30 cellular contexts compared by ENCODE assay signal in genomic region chr21:21996891-21997290, GRCh38.
"Had no signal": no experiment of that assay in that cellular context is flagged by ENCODE, and none has a peak within 500 bp of the region (broad histone marks: within the 10 kb centered on the region; RNA-seq: fewer than 3 reads in every experiment).

No MANE protein-coding gene starts in this region.

- DNase-seq: activated B cell treated with CpG ODN at 0.5 μM for 24 hours; activated CD4-positive, alpha-beta memory T cell treated with anti-CD3 and anti-CD28 coated beads for 36 hours; activated CD4-positive, alpha-beta T cell treated with anti-CD3 and anti-CD28 coated beads for 4 hours; activated CD4-positive, alpha-beta T cell treated with anti-CD3 and anti-CD28 coated beads, Interleukin-2, amount 10 ng/mL, durations not matched to agents 24 days and 14 days; activated CD4-positive, alpha-beta T cell treated with anti-CD3 and anti-CD28 coated beads, Interleukin-2, amount 50 U/mL, for 1 hour; activated CD4-positive, alpha-beta T cell treated with anti-CD3 and anti-CD28 coated beads, Interleukin-2, amount 50 U/mL, for 4 hours; activated CD4-positive, CD25-positive, alpha-beta regulatory T cell treated with anti-CD3 and anti-CD28 coated beads, Interleukin-2, amount 50 U/mL, for 72 hours; activated CD8-positive, alpha-beta memory T cell treated with anti-CD3 and anti-CD28 coated beads, Interleukin-2, amount 50 U/mL, for 4 hours; activated effector memory CD4-positive, alpha-beta T cell treated with anti-CD3 and anti-CD28 coated beads, Interleukin-2, amount 50 U/mL, for 16 hours; activated gamma-delta T cell treated with Interleukin-2 at 50 U/mL for 16 hours; activated naive CD4-positive, alpha-beta T cell; activated naive CD4-positive, alpha-beta T cell treated with anti-CD3 and anti-CD28 coated beads for 36 hours; activated naive CD4-positive, alpha-beta T cell treated with anti-CD3 and anti-CD28 coated beads, Interleukin-2, amount 50 U/mL, for 16 hours; activated naive CD8-positive, alpha-beta T cell treated with anti-CD3 and anti-CD28 coated beads for 36 hours; activated T-cell treated with anti-CD3 and anti-CD28 coated beads for 4 hours; activated T-cell treated with anti-CD3 and anti-CD28 coated beads, Interleukin-2, amount 50 U/mL, for 1 hour; activated T-cell treated with anti-CD3 and anti-CD28 coated beads, Interleukin-2, amount 50 U/mL, for 4 hours; activated T-cell treated with anti-CD3 and anti-CD28 coated beads, Interleukin-2, amount 50 U/mL, for 72 hours; adrenal gland; amygdala; anterior cingulate cortex; caudate nucleus; cerebellar nuclear complex; T-helper 9 cell had no signal

- H3K4me1 ChIP-seq: adrenal gland, ascending aorta had no signal

- H3K27me3 ChIP-seq: adrenal gland, ascending aorta, cardiac muscle cell had no signal

- ATAC-seq: activated T-cell treated with anti-CD3 and anti-CD28 coated beads, Interleukin-2, amount 50 U/mL, for 4 hours; activated T-helper 17 cell treated with anti-CD3 and anti-CD28 coated beads, Interleukin-2, amount 50 U/mL, for 72 hours had no signal

- H3K4me3 ChIP-seq: adrenal gland, ascending aorta, cardiac muscle cell had no signal

- H3K27ac ChIP-seq: adrenal gland, ascending aorta, cardiac muscle cell, VCaP had no signal

- H3K36me3 ChIP-seq: adrenal gland, ascending aorta, cardiac muscle cell had no signal

- FAIRE-seq: bronchial epithelial cell, TTC549 had no signal

- H3K9me3 ChIP-seq: ascending aorta had no signal
